ENCODE assay signal across 7 cellular contexts in genomic region chr19:2040647-2041435, GRCh38. TPM values are rescaled to one million over a fixed set of nuclear protein-coding genes. Genes with fewer than 3 reads are reported as not detected.
A peak's percentile ranks its signal among the peaks of the same experiment; 100 is the strongest.
DNase-seq lines count a peak whose midpoint lies in the region; ATAC-seq and TF ChIP-seq lines count a peak whose summit lies in the region.

No MANE protein-coding gene starts in this region.

- no peaks in the 10 kb centered on the region for H3K27me3 Mint-ChIP-seq in activated T-helper 17 cell treated with anti-CD3 and anti-CD28 coated beads, Interleukin-2, amount 50 U/mL, for 72 hours

- no peak for ATAC-seq in activated T-helper 17 cell treated with anti-CD3 and anti-CD28 coated beads, Interleukin-2, amount 50 U/mL, for 72 hours (replicated peaks)

- no peak for TF ChIP-seq CTCF in stomach (IDR thresholded peaks at IDR 0.05)

- H3K27ac ChIP-seq in HUES6 (ENCODE audit: low read depth, low read length) = peak overlapping the region; percentile 60; the same call in 1 of the 2 replicates
- peak overlapping the region; percentile 61 for H3K27ac ChIP-seq in iPS-20b (ENCODE audit: low read length)
- H3K27ac ChIP-seq in stomach = peak overlapping the region; percentile 95 to 100 (median 100)

- H3K9me3 Mint-ChIP-seq in activated T-helper 17 cell treated with anti-CD3 and anti-CD28 coated beads, Interleukin-2, amount 50 U/mL, for 72 hours = no peaks in the 10 kb centered on the region

- no peaks in the 10 kb centered on the region for H3K4me1 Mint-ChIP-seq in activated T-helper 17 cell treated with anti-CD3 and anti-CD28 coated beads, Interleukin-2, amount 50 U/mL, for 72 hours

- H3K27me3 ChIP-seq in HUES6 (ENCODE audit: control insufficient read depth, insufficient read depth, low read length) (no peaks in the 10 kb centered on the region), iPS-20b (ENCODE audit: insufficient read depth, low read length) (no peaks in the 10 kb centered on the region), stomach (no peaks in the 10 kb centered on the region)

- peaks cover 61% of the 10 kb centered on the region for H3K36me3 Mint-ChIP-seq in activated T-helper 17 cell treated with anti-CD3 and anti-CD28 coated beads, Interleukin-2, amount 50 U/mL, for 72 hours (ENCODE audit: low read depth)

- DNase-seq in stomach = no peak
- DNase-seq in stimulated activated CD8-positive, alpha-beta memory T cell treated with anti-CD3 and anti-CD28 coated beads, Interleukin-4, amount 100 ng/mL, for 48 hours = no peak
- no peak for DNase-seq in amygdala (lab: John Stamatoyannopoulos, UW)
- no peak for DNase-seq in islet precursor cell

- H3K27ac Mint-ChIP-seq in activated T-helper 17 cell treated with anti-CD3 and anti-CD28 coated beads, Interleukin-2, amount 50 U/mL, for 72 hours = peak overlapping the region; percentile 63

- TF ChIP-seq EP300 in stomach (IDR thresholded peaks at IDR 0.05) = no peak

- TF ChIP-seq POLR2A in stomach (IDR thresholded peaks at IDR 0.05) = no peak

- peak overlapping the region; percentile 66 for H3K4me3 Mint-ChIP-seq in activated T-helper 17 cell treated with anti-CD3 and anti-CD28 coated beads, Interleukin-2, amount 50 U/mL, for 72 hours

- H3K4me3 ChIP-seq in HUES6 (ENCODE audit: low read depth, low read length) (no peak overlapping the region), iPS-20b (ENCODE audit: low read length) (no peak overlapping the region), stomach (peak overlapping the region in 3 of 4 donors; percentile 24 to 45 (median 34))

- H3K4me1 ChIP-seq in HUES6 (ENCODE audit: control insufficient read depth, insufficient read depth, low read length) (peaks cover 16% of the 10 kb centered on the region), iPS-20b (ENCODE audit: insufficient read depth, low read length) (peaks cover 14% of the 10 kb centered on the region; the same call in 1 of the 2 replicates), stomach (peaks cover 49 to 83% (median 69%) of the 10 kb centered on the region in 4 donors)

- WGBS in stomach, 5 donors = 64 to 93% (median 85%) methylated on average over 10 to 28 of the region's 28 CpGs

- peaks cover 5% of the 10 kb centered on the region for H3K9me3 ChIP-seq in HUES6 (ENCODE audit: control insufficient read depth, insufficient read depth, low read depth, low read length)
- no peaks in the 10 kb centered on the region for H3K9me3 ChIP-seq in iPS-20b (ENCODE audit: insufficient read depth, low read depth, low read length)
- peaks cover 0 to 4% (median 2%) of the 10 kb centered on the region in 4 donors for H3K9me3 ChIP-seq in stomach

- no peak overlapping the region for H3K9ac ChIP-seq in HUES6 (ENCODE audit: low read length)
- H3K9ac ChIP-seq in iPS-20b (ENCODE audit: low read depth, low read length) = peak overlapping the region; percentile 73; the same call in 1 of the 2 replicates

- H3K36me3 ChIP-seq in HUES6 (ENCODE audit: control insufficient read depth, insufficient read depth, low read length) = peaks cover 50% of the 10 kb centered on the region
- peaks cover 42% of the 10 kb centered on the region for H3K36me3 ChIP-seq in iPS-20b (ENCODE audit: insufficient read depth, low read depth, low read length)
- H3K36me3 ChIP-seq in stomach = peaks cover 55 to 79% (median 75%) of the 10 kb centered on the region in 4 donors

- intact Hi-C loops in stomach (cut with DNase I; ENCODE audit: low total_unique reads) = no loop called here

RNA-seq across cellular contexts. Expression of gene MKNK2, which starts 10.2 kb away (rescaled TPM):
- 100 to 1,000 TPM; 280 to 525 TPM for total RNA-seq in activated T-helper 17 cell treated with anti-CD3 and anti-CD28 coated beads, Interleukin-2, amount 50 U/mL, for 72 hours
- total RNA-seq in stomach = 100 to 1,000 TPM in 2 of 5 donors, 10 to 100 TPM in 3; 38.7 to 192 (median 83.9) TPM
- polyA plus RNA-seq in stomach = 100 to 1,000 TPM; 102 to 164 (median 130) TPM

RNA-seq across cellular contexts. Expression of gene BTBD2, which starts 25.3 kb away (rescaled TPM):
- 10 to 100 TPM; 44.2 to 56.0 TPM for total RNA-seq in activated T-helper 17 cell treated with anti-CD3 and anti-CD28 coated beads, Interleukin-2, amount 50 U/mL, for 72 hours
- 10 to 100 TPM; 17.9 to 39.6 (median 33.3) TPM for total RNA-seq in stomach
- polyA plus RNA-seq in stomach = 10 to 100 TPM; 39.9 to 50.2 (median 40.9) TPM

RNA-seq across cellular contexts. Expression of gene MOB3A, which starts 55.3 kb away (rescaled TPM):
- 100 to 1,000 TPM; 271 to 387 TPM for total RNA-seq in activated T-helper 17 cell treated with anti-CD3 and anti-CD28 coated beads, Interleukin-2, amount 50 U/mL, for 72 hours
- 100 to 1,000 TPM in 2 of 5 donors, 10 to 100 TPM in 2, 1 to 10 TPM in 1; 9.9 to 181 (median 41.4) TPM for total RNA-seq in stomach
- 10 to 100 TPM; 12.6 to 17.4 (median 14.1) TPM for polyA plus RNA-seq in stomach

RNA-seq across cellular contexts. Expression of gene IZUMO4, which starts 55.9 kb away (rescaled TPM):
- total RNA-seq in activated T-helper 17 cell treated with anti-CD3 and anti-CD28 coated beads, Interleukin-2, amount 50 U/mL, for 72 hours = 100 to 1,000 TPM in 1 of 2 donors, 10 to 100 TPM in 1; 13.9 to 143 TPM
- total RNA-seq in stomach = 1 to 10 TPM in 2 of 5 donors, not detected in 3; 3.5 to 7.5 TPM
- 10 to 100 TPM in 1 of 3 donors, 1 to 10 TPM in 2; 8.1 to 22.3 (median 9.6) TPM for polyA plus RNA-seq in stomach

Comparison
In these comparisons a context has a peak if more than half of its experiments do, and no peak if none do; other contexts are left out.
1. H3K4me3 ChIP-seq: peak in stomach (3 of 4); none in HUES6 (single experiment) and iPS-20b (single experiment).
2. Peak in every context shown above with its lines, with median percentiles within 50 percentile points of each other: H3K27ac ChIP-seq.